In the genomic region with DNA sequence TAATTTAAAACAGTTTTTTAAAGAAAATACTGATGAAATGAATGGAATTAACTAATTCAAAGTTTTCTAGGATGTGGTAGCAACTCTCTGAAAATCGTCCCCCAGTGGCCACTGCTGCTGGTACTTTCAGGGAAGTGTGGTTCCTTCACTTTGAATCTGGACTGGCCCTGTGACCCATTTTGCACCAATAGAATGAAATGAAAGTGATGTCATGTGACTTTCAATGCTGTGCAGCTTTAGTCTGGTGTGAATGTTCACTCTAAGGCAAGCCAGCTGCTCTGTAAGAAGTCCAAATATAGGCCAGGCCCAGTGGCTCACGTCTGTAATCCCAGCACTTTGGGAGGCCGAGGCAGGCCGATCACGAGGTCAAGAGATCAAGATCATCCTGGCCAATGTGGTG, we compare ENCODE assay signal across 12 cellular contexts. TPM values are rescaled to one million over a fixed set of nuclear protein-coding genes. Genes with fewer than 3 reads are reported as not detected.
DNase-seq lines count a peak whose midpoint lies in the region; ATAC-seq and FAIRE-seq lines count a peak whose summit lies in the region.
"Had no signal": no experiment of that assay in that cellular context is flagged by ENCODE, and none has a peak within 500 bp of the region (broad histone marks: within the 10 kb centered on the region; RNA-seq: fewer than 3 reads in every experiment).

No MANE protein-coding gene starts in this region.

- no peak overlapping the region for H3K27ac ChIP-seq in naive thymus-derived CD4-positive, alpha-beta T cell (ENCODE audit: low read depth, low read length)

- H3K36me3 Mint-ChIP-seq in T-helper 17 cell (ENCODE audit: low read depth): no peaks in the 10 kb centered on the region
- H3K36me3 Mint-ChIP-seq in naive thymus-derived CD4-positive, alpha-beta T cell: no peaks in the 10 kb centered on the region

- peaks cover 0 to 13% of the 10 kb centered on the region in 2 donors for H3K4me1 ChIP-seq in naive thymus-derived CD4-positive, alpha-beta T cell (ENCODE audit: control insufficient read depth in 2 of 2, insufficient read depth in 2 of 2, low read length in 2 of 2)

- intact Hi-C loops in naive thymus-derived CD4-positive, alpha-beta T cell (cut with micrococcal nuclease): loop anchor here (2.0 to 5.0 kb wide), 3 partner anchors 193 to 811 kb away; partner anchors contain the start of genes ALG11 (in 2 of the 2), ATP7B (in 2 of the 2) and DHRS12 (in 1 of the 2)

- no peaks in the 10 kb centered on the region for H3K27me3 ChIP-seq in naive thymus-derived CD4-positive, alpha-beta T cell (ENCODE audit: control insufficient read depth in 2 of 2, insufficient read depth in 2 of 2, low read length in 2 of 2)
- H3K27me3 ChIP-seq: heart left ventricle had no signal

- H3K9me3 ChIP-seq in T-helper 17 cell (ENCODE audit: control insufficient read depth, low read length, poor library complexity, severe bottlenecking): no peaks in the 10 kb centered on the region
- no peaks in the 10 kb centered on the region for H3K9me3 ChIP-seq in naive thymus-derived CD4-positive, alpha-beta T cell (ENCODE audit: control insufficient read depth in 2 of 3, low read length in 3 of 3)
- H3K9me3 ChIP-seq: heart left ventricle had no signal

- peaks cover 24% of the 10 kb centered on the region for H3K4me1 Mint-ChIP-seq in T-helper 17 cell
- H3K4me1 Mint-ChIP-seq in naive thymus-derived CD4-positive, alpha-beta T cell: peaks cover 19 to 42% (median 30%) of the 10 kb centered on the region in 7 donors

- no peak overlapping the region for H3K4me3 ChIP-seq in naive thymus-derived CD4-positive, alpha-beta T cell (ENCODE audit: low read length)

- H3K27ac Mint-ChIP-seq in T-helper 17 cell: peak overlapping the region; percentile 97
- peak overlapping the region in 8 of 9 donors; percentile 56 to 97 (median 96) for H3K27ac Mint-ChIP-seq in naive thymus-derived CD4-positive, alpha-beta T cell

- FAIRE-seq in urothelium cell line (lab: Jason Lieb, UNC) (no peak), GM19239 (lab: Jason Lieb, UNC) (no peak)

- H3K36me3 ChIP-seq in naive thymus-derived CD4-positive, alpha-beta T cell (ENCODE audit: control insufficient read depth in 2 of 3, insufficient read depth in 3 of 3, low read length in 3 of 3): peaks cover 0 to 5% (median 0%) of the 10 kb centered on the region in 3 experiments

- ATAC-seq in HG02798 (IDR thresholded peaks at IDR 0.05; ENCODE audit: poor library complexity, unreplicated experiment) (peak; percentile 19), T-helper 17 cell (no peak), GM19463 (IDR thresholded peaks at IDR 0.05; ENCODE audit: unreplicated experiment) (no peak)
- ATAC-seq in naive thymus-derived CD4-positive, alpha-beta T cell: no peak
- ATAC-seq: heart left ventricle had no signal

- DNase-seq in DMS53 (lab: John Stamatoyannopoulos, UW) (peak; percentile 57), DMS53 treated with DMSO at 0.1 percent for 48 hours (lab: John Stamatoyannopoulos, UW; ENCODE audit: unreplicated experiment) (no peak), T-helper 17 cell (no peak), urothelium cell line (ENCODE audit: low spot score) (no peak), GM19239 (ENCODE audit: insufficient read length, low spot score) (no peak)
- no peak for DNase-seq in naive thymus-derived CD4-positive, alpha-beta T cell
- DNase-seq: 8988T, activated gamma-delta T cell treated with Interleukin-2 at 50 U/mL for 16 hours, heart left ventricle, KG1 had no signal

- peaks cover 0 to 3% (median 0%) of the 10 kb centered on the region in 11 donors for H3K9me3 Mint-ChIP-seq in naive thymus-derived CD4-positive, alpha-beta T cell

- POLR2A ChIA-PET in naive thymus-derived CD4-positive, alpha-beta T cell (lab: Charles Lee): interaction anchor here (3.7 kb wide), 1 partner anchor 37 kb away, joined by 100 read pairs; the partner anchor contains the start of gene SUGT1

- H3K4me3 Mint-ChIP-seq in T-helper 17 cell: peak overlapping the region; percentile 95
- peak overlapping the region; percentile 77 to 100 (median 99) for H3K4me3 Mint-ChIP-seq in naive thymus-derived CD4-positive, alpha-beta T cell

- H3K27me3 Mint-ChIP-seq in T-helper 17 cell: no peaks in the 10 kb centered on the region
- peaks cover 0 to 11% (median 0%) of the 10 kb centered on the region in 5 donors for H3K27me3 Mint-ChIP-seq in naive thymus-derived CD4-positive, alpha-beta T cell

- CTCF ChIA-PET in naive thymus-derived CD4-positive, alpha-beta T cell (lab: Charles Lee): interaction anchor here (0.9 to 2.9 kb wide), 2 partner anchors 37 to 352 kb away, joined by 3 to 25 read pairs; partner anchors contain the start of gene SUGT1

RNA-seq across cellular contexts. Expression of gene HNRNPA1L2, which starts 26.4 kb away (rescaled TPM):
- 10 to 100 TPM; 11.6 to 14.2 TPM for total RNA-seq in T-helper 17 cell
- 10 to 100 TPM; 11.8 to 21.1 (median 13.8) TPM for total RNA-seq in naive thymus-derived CD4-positive, alpha-beta T cell
- 10 to 100 TPM in 1 of 2 donors, 1 to 10 TPM in 1; 8.0 to 15.1 TPM for polyA plus RNA-seq in naive thymus-derived CD4-positive, alpha-beta T cell

RNA-seq across cellular contexts. Expression of gene SUGT1, which starts 36.8 kb away (rescaled TPM):
- total RNA-seq in T-helper 17 cell: 10 to 100 TPM; 23.7 to 27.4 TPM
- 10 to 100 TPM; 21.3 to 49.0 (median 33.8) TPM for total RNA-seq in naive thymus-derived CD4-positive, alpha-beta T cell
- 10 to 100 TPM; 40.6 to 47.6 TPM for polyA plus RNA-seq in naive thymus-derived CD4-positive, alpha-beta T cell
